17 cellular contexts compared by ENCODE assay signal in genomic region chr3:180416111-180416541, GRCh38.
DNase-seq lines count a peak whose midpoint lies in the region; ATAC-seq and TF ChIP-seq lines count a peak whose summit lies in the region.
"Had no signal": no experiment of that assay in that cellular context is flagged by ENCODE, and none has a peak within 500 bp of the region (broad histone marks: within the 10 kb centered on the region; RNA-seq: fewer than 3 reads in every experiment).

No MANE protein-coding gene starts in this region.

- H3K18ac ChIP-seq in neuronal stem cell (ENCODE audit: low read length), result no peak overlapping the region

- H2AFZ ChIP-seq in PC-3 (ENCODE audit: low read length) (peak overlapping the region; percentile 3; the same call in 1 of the 2 replicates), neuronal stem cell (ENCODE audit: low read length) (peak overlapping the region; percentile 25)

- H3K4ac ChIP-seq in neuronal stem cell (ENCODE audit: low read length), result no peak overlapping the region

- H3K36me3 ChIP-seq in PC-3 (ENCODE audit: low read depth, low read length) (no peaks in the 10 kb centered on the region), neuronal stem cell (replicated peaks in 1 of 2; ENCODE audit: control insufficient read depth in 2 of 2, insufficient read depth in 2 of 2, low read length in 2 of 2) (no peaks in the 10 kb centered on the region), left lung (no peaks in the 10 kb centered on the region)
- H3K36me3 ChIP-seq: SJCRH30, uterus had no signal

- ATAC-seq in GM19468 (IDR thresholded peaks at IDR 0.05; ENCODE audit: extremely low read depth, unreplicated experiment) (peak; percentile 28), PC-3 (peak; percentile 63), left lung (no peak)
- ATAC-seq: left ventricle myocardium superior; stimulated activated naive B cell treated with anti-CD40 and anti-IgM and Interleukin-4, amounts not matched to agents 10 μg/mL and 1 μg/mL and 100 μg/mL, for 72 hours had no signal

- no peak overlapping the region for H4K8ac ChIP-seq in neuronal stem cell (ENCODE audit: low read depth, low read length)

- H3K23ac ChIP-seq in neuronal stem cell (ENCODE audit: low read depth, low read length, poor library complexity), result no peak overlapping the region

- H3K27ac ChIP-seq in PC-3 (ENCODE audit: low read length) (peak overlapping the region; percentile 87), neuronal stem cell (replicated peaks; ENCODE audit: low read length) (no peak overlapping the region), left lung (no peak overlapping the region)
- H3K27ac ChIP-seq: SJCRH30, uterus had no signal

- WGBS in neuronal stem cell (ENCODE audit: extremely low coverage in 2 of 2, insufficient read length in 2 of 2, insufficient replicate concordance in 1 of 2), 2 donors, result no CpG with 5 or more reads among the region's 2 CpGs

- no peaks in the 10 kb centered on the region for H3K79me2 ChIP-seq in PC-3 (ENCODE audit: low read length)

- H3K79me1 ChIP-seq in neuronal stem cell (ENCODE audit: low read depth, low read length), result no peaks in the 10 kb centered on the region

- no peaks in the 10 kb centered on the region for H3K27me3 ChIP-seq in PC-3 (ENCODE audit: low read length)
- no peaks in the 10 kb centered on the region for H3K27me3 ChIP-seq in neuronal stem cell (ENCODE audit: control insufficient read depth in 3 of 3, insufficient read depth in 3 of 3, low read depth in 1 of 3, low read length in 3 of 3)
- no peaks in the 10 kb centered on the region for H3K27me3 ChIP-seq in left lung
- H3K27me3 ChIP-seq: SJCRH30, uterus had no signal

- intact Hi-C loops in PC-3 (cut with micrococcal nuclease) (no loop called here), left lung (cut with DNase I) (no loop called here)

- H3K9ac ChIP-seq in PC-3 (ENCODE audit: low read length) (peak overlapping the region; percentile 50), neuronal stem cell (ENCODE audit: low read depth, low read length, poor library complexity) (no peak overlapping the region)

- H4K20me1 ChIP-seq in PC-3 (ENCODE audit: low read length), result no peaks in the 10 kb centered on the region

- no peak overlapping the region for H3K14ac ChIP-seq in neuronal stem cell (ENCODE audit: low read length)

- peaks cover 10% of the 10 kb centered on the region for H3F3A ChIP-seq in PC-3 (ENCODE audit: low read length, unreplicated experiment)

- no TSS peak for BruUV-seq in PC-3 (replicated peaks; lab: Mats Ljungman, UMichigan)

- H3K4me3 ChIP-seq in PC-3 (ENCODE audit: low read length), result no peak overlapping the region
- H3K4me3 ChIP-seq in epithelial cell of esophagus (ENCODE audit: low read length), result no peak overlapping the region
- H3K4me3 ChIP-seq in neuronal stem cell (ENCODE audit: low read length in 2 of 2), result no peak overlapping the region
- no peak overlapping the region for H3K4me3 ChIP-seq in left lung
- H3K4me3 ChIP-seq: SJCRH30, smooth muscle cell, uterus had no signal

- CTCF ChIA-PET in PC-3 (lab: Charles Lee), result no interaction called here

- in situ Hi-C loops in ACHN (cut with HindIII; ENCODE audit: low pct_ligation_motif_present, low pct_unique_long_range_greater_than_20kb, low sequenced_read_pairs), result no loop called here

- H4K91ac ChIP-seq in neuronal stem cell (ENCODE audit: low read depth, low read length, poor library complexity), result no peak overlapping the region

- H2AK5ac ChIP-seq in neuronal stem cell (ENCODE audit: low read depth, low read length), result no peak overlapping the region

- H2BK120ac ChIP-seq in neuronal stem cell (ENCODE audit: low read depth, low read length), result no peak overlapping the region

- no peaks in the 10 kb centered on the region for H3K9me2 ChIP-seq in PC-3 (replicated peaks; ENCODE audit: low read length)

- POLR2A ChIA-PET in PC-3 (lab: Charles Lee; ENCODE audit: unreplicated experiment), result interaction anchor here (0.6 kb wide), 1 partner anchor 694 kb away, joined by 16 read pairs; no protein-coding TSS in a partner anchor

- peak overlapping the region; percentile 34 for H3K4me2 ChIP-seq in PC-3 (ENCODE audit: low read length)
- H3K4me2 ChIP-seq in neuronal stem cell (ENCODE audit: insufficient read depth, low read length, poor library complexity, severe bottlenecking), result no peak overlapping the region
- H3K4me2 ChIP-seq: smooth muscle cell had no signal

- no peak overlapping the region for H2BK15ac ChIP-seq in neuronal stem cell (ENCODE audit: low read length)

- H2BK12ac ChIP-seq in neuronal stem cell (ENCODE audit: low read length), result no peak overlapping the region

- no peaks in the 10 kb centered on the region for H3K9me3 ChIP-seq in PC-3 (ENCODE audit: low read length)
- no peaks in the 10 kb centered on the region for H3K9me3 ChIP-seq in neuronal stem cell (replicated peaks in 1 of 2; ENCODE audit: control insufficient read depth in 2 of 2, insufficient read depth in 1 of 2, low read depth in 1 of 2, low read length in 2 of 2)
- no peaks in the 10 kb centered on the region for H3K9me3 ChIP-seq in left lung
- H3K9me3 ChIP-seq: SJCRH30, uterus had no signal

- TF ChIP-seq CTCF in PC-3 (conservative IDR thresholded peaks at IDR 0.05; ENCODE audit: low read depth, low read length) (no peak), epithelial cell of esophagus (IDR thresholded peaks at IDR 0.05; ENCODE audit: insufficient read depth, low read depth, low read length, missing control alignments) (no peak), left lung (IDR thresholded peaks at IDR 0.05) (no peak)

- DNase-seq in PC-3, result peak; percentile 86
- DNase-seq in epithelial cell of esophagus (ENCODE audit: low read depth), result peak; percentile 13
- no peak for DNase-seq in neuronal stem cell (ENCODE audit: low spot score)
- no peak for DNase-seq in NCI-H1105 (lab: John Stamatoyannopoulos, UW)
- no peak for DNase-seq in left lung
- no peak for DNase-seq in ACHN
- DNase-seq in stimulated activated naive CD4-positive, alpha-beta T cell treated with Interleukin-2 at 50 U/mL for 16 hours (lab: John Stamatoyannopoulos, UW), result no peak
- DNase-seq: activated CD4-positive, alpha-beta T cell treated with anti-CD3 and anti-CD28 coated beads, Interleukin-2, amount 50 U/mL, for 4 hours; amniotic stem cell; DMS53; H7; left ventricle myocardium superior; stimulated activated naive B cell treated with anti-CD40 and anti-IgM and Interleukin-4, amounts not matched to agents 10 μg/mL and 1 μg/mL and 100 μg/mL, for 72 hours; uterus had no signal

- H2BK5ac ChIP-seq in neuronal stem cell (ENCODE audit: low read length), result no peak overlapping the region

- H3K4me1 ChIP-seq in PC-3 (ENCODE audit: insufficient read depth, low read length) (peaks cover 66% of the 10 kb centered on the region), neuronal stem cell (ENCODE audit: control insufficient read depth in 2 of 2, insufficient read depth in 1 of 2, low read depth in 1 of 2, low read length in 2 of 2) (peaks cover 0 to 3% of the 10 kb centered on the region in 2 donors), left lung (no peaks in the 10 kb centered on the region)
- H3K4me1 ChIP-seq: SJCRH30, uterus had no signal

Comparison
In these comparisons a context has a peak if more than half of its experiments do, and no peak if none do; other contexts are left out.
1. DNase-seq: peak in PC-3 (single experiment) and epithelial cell of esophagus (single experiment); none in neuronal stem cell (single experiment), NCI-H1105 (single experiment), left lung (0 of 2), ACHN (single experiment) and stimulated activated naive CD4-positive, alpha-beta T cell treated with Interleukin-2 at 50 U/mL for 16 hours (single experiment).